Comparison of ENCODE assay signal across 9 cellular contexts in genomic region chr9:127714020-127714835, GRCh38. TPM values are rescaled to one million over a fixed set of nuclear protein-coding genes. Genes with fewer than 3 reads are reported as not detected.
A peak's percentile ranks its signal among the peaks of the same experiment; 100 is the strongest.
DNase-seq lines count a peak whose midpoint lies in the region; ATAC-seq, FAIRE-seq and TF ChIP-seq lines count a peak whose summit lies in the region.
"Had no signal": no experiment of that assay in that cellular context is flagged by ENCODE, and none has a peak within 500 bp of the region (broad histone marks: within the 10 kb centered on the region; RNA-seq: fewer than 3 reads in every experiment).

No MANE protein-coding gene starts in this region.

- no peak for DNase-seq in BJ (ENCODE audit: low read depth)
- no peak for DNase-seq in MG63
- DNase-seq in HuH-7 (ENCODE audit: low spot score) = no peak
- DNase-seq in urothelium cell line (ENCODE audit: low spot score) = no peak

- H3K27me3 Mint-ChIP-seq in dendritic cell treated with granulocyte-macrophage colony-stimulating factor and Interleukin-4, amounts not matched to agents 40 ng/mL and 50 ng/mL, for 4 days = peaks cover 21% of the 10 kb centered on the region

- peaks cover 25% of the 10 kb centered on the region for H3K4me1 ChIP-seq in neuron (ENCODE audit: insufficient read depth, low read length)

- POLR2A ChIA-PET in BJ (lab: Charles Lee) = no interaction called here

- peaks cover 30% of the 10 kb centered on the region for H3K4me1 Mint-ChIP-seq in dendritic cell treated with granulocyte-macrophage colony-stimulating factor and Interleukin-4, amounts not matched to agents 40 ng/mL and 50 ng/mL, for 4 days (ENCODE audit: low read depth)

- H3K27ac Mint-ChIP-seq in dendritic cell treated with granulocyte-macrophage colony-stimulating factor and Interleukin-4, amounts not matched to agents 40 ng/mL and 50 ng/mL, for 4 days = peak overlapping the region; percentile 90

- TF ChIP-seq CTCF in BJ (IDR thresholded peaks at IDR 0.05; ENCODE audit: insufficient read depth, low read depth, low read length) = no peak

- H3K9me3 Mint-ChIP-seq in dendritic cell treated with granulocyte-macrophage colony-stimulating factor and Interleukin-4, amounts not matched to agents 40 ng/mL and 50 ng/mL, for 4 days = no peaks in the 10 kb centered on the region

- no peak overlapping the region for H2AFZ ChIP-seq in neuron (ENCODE audit: low read depth, low read length)

- no peak for ATAC-seq in esophagus mucosa
- ATAC-seq in GM18520 (IDR thresholded peaks at IDR 0.05; ENCODE audit: unreplicated experiment) = no peak

- CTCF ChIA-PET in BJ (lab: Yijun Ruan, JAX) = interaction anchor here (1.5 to 4.6 kb wide), 2 partner anchors 11 to 21 kb away, joined by 4 to 20 read pairs; partner anchors contain the start of gene TOR2A

- peaks cover 21% of the 10 kb centered on the region for H3K36me3 Mint-ChIP-seq in dendritic cell treated with granulocyte-macrophage colony-stimulating factor and Interleukin-4, amounts not matched to agents 40 ng/mL and 50 ng/mL, for 4 days (ENCODE audit: low read depth)

- intact Hi-C loops in dendritic cell treated with granulocyte-macrophage colony-stimulating factor and Interleukin-4, amounts not matched to agents 40 ng/mL and 50 ng/mL, for 4 days (cut with micrococcal nuclease) = no loop called here

- no peaks in the 10 kb centered on the region for H3K36me3 ChIP-seq in BJ (ENCODE audit: control insufficient read depth, insufficient read depth, low read length)
- H3K36me3 ChIP-seq in MG63 = peaks cover 3% of the 10 kb centered on the region
- no peaks in the 10 kb centered on the region for H3K36me3 ChIP-seq in neuron (ENCODE audit: insufficient read depth, low read length)

- H3K9me3 ChIP-seq in MG63 = no peaks in the 10 kb centered on the region
- H3K9me3 ChIP-seq in neuron (ENCODE audit: low read length) = no peaks in the 10 kb centered on the region

- peak overlapping the region; percentile 60 for H3K4me3 Mint-ChIP-seq in dendritic cell treated with granulocyte-macrophage colony-stimulating factor and Interleukin-4, amounts not matched to agents 40 ng/mL and 50 ng/mL, for 4 days

- H3K4me3 ChIP-seq in BJ (ENCODE audit: low read depth, low read length) = peak overlapping the region; percentile 87
- peak overlapping the region; percentile 81 for H3K4me3 ChIP-seq in MG63
- H3K4me3 ChIP-seq in neuron (ENCODE audit: low read length) = peak overlapping the region; percentile 70

- FAIRE-seq in urothelium cell line (lab: Jason Lieb, UNC) = no peak

- H3K27me3 ChIP-seq in BJ (ENCODE audit: control insufficient read depth, insufficient read depth, low read length) (no peaks in the 10 kb centered on the region), MG63 (no peaks in the 10 kb centered on the region), neuron (ENCODE audit: insufficient read depth, low read length) (no peaks in the 10 kb centered on the region)

RNA-seq across cellular contexts. Expression of gene PTRH1, which starts 1.2 kb away (rescaled TPM):
- polyA plus RNA-seq in BJ (2011; rRNA removed) = 14.6 and 21.1 TPM in 2 replicates
- polyA minus RNA-seq in BJ (2011; rRNA and poly(A)+ RNA removed) = 2.7 and 3.7 TPM in 2 replicates
- total RNA-seq in MG63 (2014; rRNA removed; shearing (Covaris generic); ENCODE audit: low replicate concordance) = 15.9 and 26.7 TPM in 2 replicates
- 7.9 TPM for total RNA-seq in esophagus mucosa

RNA-seq across cellular contexts. Expression of gene TTC16, which starts 1.7 kb away (rescaled TPM):
- polyA plus RNA-seq in BJ (2011; rRNA removed) = 0.02 and 0.07 TPM in 2 replicates
- polyA minus RNA-seq in BJ (2011; rRNA and poly(A)+ RNA removed) = not detected in 2 replicates
- not detected in 2 replicates for total RNA-seq in MG63 (2014; rRNA removed; shearing (Covaris generic); ENCODE audit: low replicate concordance)
- not detected for total RNA-seq in esophagus mucosa
- total RNA-seq: LHCN-M2 had no signal

RNA-seq across cellular contexts. Expression of gene CFAP157, which starts 7.4 kb away (rescaled TPM):
- 0.11 TPM in 1 of 2 replicates, not detected in the other for polyA plus RNA-seq in BJ (2011; rRNA removed)
- not detected in 2 replicates for polyA minus RNA-seq in BJ (2011; rRNA and poly(A)+ RNA removed)
- not detected in 2 replicates for total RNA-seq in MG63 (2014; rRNA removed; shearing (Covaris generic); ENCODE audit: low replicate concordance)
- not detected for total RNA-seq in esophagus mucosa
- total RNA-seq: LHCN-M2 had no signal

RNA-seq across cellular contexts. Expression of gene TOR2A, which starts 20.9 kb away (rescaled TPM):
- 4.8 and 8.0 TPM in 2 replicates for polyA plus RNA-seq in BJ (2011; rRNA removed)
- 3.0 and 5.8 TPM in 2 replicates for polyA minus RNA-seq in BJ (2011; rRNA and poly(A)+ RNA removed)
- 5.8 and 18.7 TPM in 2 replicates for total RNA-seq in MG63 (2014; rRNA removed; shearing (Covaris generic); ENCODE audit: low replicate concordance)
- total RNA-seq in esophagus mucosa = 9.5 TPM
